ENCODE assay signal across 1 cellular context in genomic region chr2:10289891-10290290, GRCh38.
TF ChIP-seq lines count a peak whose summit lies in the region.

No MANE protein-coding gene starts in this region.

TF ChIP-seq in HCT116, 20 proteins besides CTCF, POLR2A, EP300 and RAD21 (continued from another document):
- peak; percentile 33 for TF ChIP-seq ZBTB33 (IDR thresholded peaks at IDR 0.05; ENCODE audit: extremely low read depth, insufficient replicate concordance, low read length)
